In the genomic region with DNA sequence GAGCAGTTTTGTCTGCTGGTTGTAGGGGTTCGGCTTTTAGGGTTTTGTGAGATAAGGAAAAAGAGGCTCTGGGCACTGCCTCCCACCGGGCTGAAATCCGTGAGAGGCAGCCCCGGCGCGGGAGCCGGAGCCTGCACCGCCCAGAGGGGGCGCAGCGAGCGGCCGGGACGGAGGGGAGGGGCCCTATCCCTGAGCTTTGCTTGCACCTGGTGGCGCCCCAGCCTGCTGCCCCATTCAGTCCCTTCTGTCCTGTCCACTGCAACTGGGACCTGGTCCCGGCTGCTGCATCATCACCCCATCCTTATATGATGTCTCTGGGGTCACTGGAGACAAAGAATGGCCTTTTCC, we compare ENCODE assay signal across 1 cellular context.
TF ChIP-seq lines count a peak whose summit lies in the region.

No MANE protein-coding gene starts in this region.

TF ChIP-seq in IMR-90, 13 proteins besides CTCF, POLR2A, EP300 and RAD21:
- no peak for TF ChIP-seq FOS (IDR thresholded peaks at IDR 0.05; ENCODE audit: low read depth, low read length)
- no peak for TF ChIP-seq MAZ (IDR thresholded peaks at IDR 0.05; ENCODE audit: borderline replicate concordance, low read depth, low read length)
- no peak for TF ChIP-seq CEBPB (IDR thresholded peaks at IDR 0.05; ENCODE audit: low read depth, low read length)
- TF ChIP-seq NFE2L2 (IDR thresholded peaks at IDR 0.05; ENCODE audit: low read depth, low read length), result no peak
- no peak for TF ChIP-seq RCOR1 (IDR thresholded peaks at IDR 0.05; ENCODE audit: insufficient replicate concordance, low read length)
- no peak for TF ChIP-seq MXI1 (IDR thresholded peaks at IDR 0.05; ENCODE audit: borderline replicate concordance, low read depth, low read length)
- no peak for TF ChIP-seq SMC3 (IDR thresholded peaks at IDR 0.05; ENCODE audit: low read depth, low read length)
- no peak for TF ChIP-seq RFX5 (IDR thresholded peaks at IDR 0.05; ENCODE audit: low read depth, low read length)
- TF ChIP-seq BHLHE40 (IDR thresholded peaks at IDR 0.05; ENCODE audit: low read depth, low read length), result no peak
- TF ChIP-seq MAFK (IDR thresholded peaks at IDR 0.05; ENCODE audit: low read depth, low read length), result no peak
- no peak for TF ChIP-seq CHD1 (IDR thresholded peaks at IDR 0.05; ENCODE audit: low read depth, low read length)
- TF ChIP-seq, protein P1, sequence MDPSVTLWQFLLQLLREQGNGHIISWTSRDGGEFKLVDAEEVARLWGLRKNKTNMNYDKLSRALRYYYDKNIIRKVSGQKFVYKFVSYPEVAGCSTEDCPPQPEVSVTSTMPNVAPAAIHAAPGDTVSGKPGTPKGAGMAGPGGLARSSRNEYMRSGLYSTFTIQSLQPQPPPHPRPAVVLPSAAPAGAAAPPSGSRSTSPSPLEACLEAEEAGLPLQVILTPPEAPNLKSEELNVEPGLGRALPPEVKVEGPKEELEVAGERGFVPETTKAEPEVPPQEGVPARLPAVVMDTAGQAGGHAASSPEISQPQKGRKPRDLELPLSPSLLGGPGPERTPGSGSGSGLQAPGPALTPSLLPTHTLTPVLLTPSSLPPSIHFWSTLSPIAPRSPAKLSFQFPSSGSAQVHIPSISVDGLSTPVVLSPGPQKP (IDR thresholded peaks at IDR 0.05; ENCODE audit: borderline replicate concordance, low read depth, low read length), result no peak
- TF ChIP-seq, protein P2, sequence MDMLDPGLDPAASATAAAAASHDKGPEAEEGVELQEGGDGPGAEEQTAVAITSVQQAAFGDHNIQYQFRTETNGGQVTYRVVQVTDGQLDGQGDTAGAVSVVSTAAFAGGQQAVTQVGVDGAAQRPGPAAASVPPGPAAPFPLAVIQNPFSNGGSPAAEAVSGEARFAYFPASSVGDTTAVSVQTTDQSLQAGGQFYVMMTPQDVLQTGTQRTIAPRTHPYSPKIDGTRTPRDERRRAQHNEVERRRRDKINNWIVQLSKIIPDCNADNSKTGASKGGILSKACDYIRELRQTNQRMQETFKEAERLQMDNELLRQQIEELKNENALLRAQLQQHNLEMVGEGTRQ (IDR thresholded peaks at IDR 0.05; ENCODE audit: low read depth, low read length), result no peak
TF ChIP-seq in IMR-90: peak in this region for 0.
